18 cellular contexts compared by ENCODE assay signal in the genomic region with DNA sequence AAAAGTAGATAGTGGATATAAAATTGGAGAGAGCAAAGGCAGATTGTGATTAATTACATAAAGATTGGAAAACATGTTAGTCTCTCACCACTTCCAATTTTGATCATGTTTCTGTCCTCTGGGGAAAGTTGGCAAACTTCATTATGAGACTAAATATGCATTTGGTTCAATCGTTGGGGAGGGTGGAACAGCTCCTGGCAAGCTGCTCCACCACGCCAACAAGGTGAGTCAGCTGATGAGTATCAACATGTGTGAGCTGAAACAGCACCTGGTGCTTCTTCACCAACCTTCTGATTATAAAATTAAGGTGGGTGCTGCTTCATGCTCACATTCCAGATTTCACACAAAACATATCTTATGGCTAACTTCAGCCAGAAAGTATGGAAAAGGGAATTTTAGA.
DNase-seq lines count a peak whose midpoint lies in the region; ATAC-seq and TF ChIP-seq lines count a peak whose summit lies in the region.
"Had no signal": no experiment of that assay in that cellular context is flagged by ENCODE, and none has a peak within 500 bp of the region (broad histone marks: within the 10 kb centered on the region; RNA-seq: fewer than 3 reads in every experiment).

No MANE protein-coding gene starts in this region.

- intact Hi-C loops in PC-3 (cut with micrococcal nuclease) (no loop called here), adrenal gland (cut with DNase I) (no loop called here), Caco-2 (cut with micrococcal nuclease; ENCODE audit: unreplicated experiment) (no loop called here)

- H3K23ac ChIP-seq in trophoblast cell (ENCODE audit: low read length), result no peak overlapping the region

- no peaks in the 10 kb centered on the region for H3K36me3 Mint-ChIP-seq in Caco-2 (ENCODE audit: insufficient read depth, unreplicated experiment)
- H3K36me3 Mint-ChIP-seq: CD8-positive, alpha-beta memory T cell had no signal

- H3F3A ChIP-seq in PC-3 (ENCODE audit: low read length, unreplicated experiment), result no peaks in the 10 kb centered on the region

- no peak overlapping the region for H4K91ac ChIP-seq in trophoblast cell (ENCODE audit: low read depth, low read length)

- H3K27ac Mint-ChIP-seq in Caco-2 (ENCODE audit: unreplicated experiment), result no peak overlapping the region
- H3K27ac Mint-ChIP-seq: CD8-positive, alpha-beta memory T cell had no signal

- no peaks in the 10 kb centered on the region for H3K9me2 ChIP-seq in Karpas-422 (replicated peaks; ENCODE audit: insufficient read depth, low read length)
- H3K9me2 ChIP-seq in PC-3 (replicated peaks; ENCODE audit: low read length), result no peaks in the 10 kb centered on the region

- H2AFZ ChIP-seq in Karpas-422 (ENCODE audit: low read length) (peak overlapping the region; percentile 84), PC-3 (ENCODE audit: low read length) (no peak overlapping the region), trophoblast cell (ENCODE audit: insufficient read depth, low read length, poor library complexity) (no peak overlapping the region)
- H2AFZ ChIP-seq: PC-9 had no signal

- no peaks in the 10 kb centered on the region for H3K9me3 Mint-ChIP-seq in Caco-2 (ENCODE audit: unreplicated experiment)

- H2AK5ac ChIP-seq in trophoblast cell (ENCODE audit: low read length), result no peak overlapping the region

- no peaks in the 10 kb centered on the region for H3K4me1 Mint-ChIP-seq in Caco-2 (ENCODE audit: low read depth, unreplicated experiment)
- H3K4me1 Mint-ChIP-seq: CD8-positive, alpha-beta memory T cell had no signal

- BruUV-seq in PC-3 (replicated peaks; lab: Mats Ljungman, UMichigan) (no TSS peak), Caco-2 (replicated peaks; lab: Mats Ljungman, UMichigan) (no TSS peak)

- no peaks in the 10 kb centered on the region for H3K4me1 ChIP-seq in Karpas-422 (ENCODE audit: low read length)
- peaks cover 14% of the 10 kb centered on the region; the same call in 1 of the 2 replicates for H3K4me1 ChIP-seq in PC-3 (ENCODE audit: insufficient read depth, low read length)
- peaks cover 0 to 2% of the 10 kb centered on the region in 2 experiments for H3K4me1 ChIP-seq in trophoblast cell (ENCODE audit: control insufficient read depth in 1 of 2, insufficient read depth in 2 of 2, low read length in 2 of 2)
- no peaks in the 10 kb centered on the region for H3K4me1 ChIP-seq in adrenal gland (replicated peaks in 1 of 2)
- H3K4me1 ChIP-seq in Caco-2, result no peaks in the 10 kb centered on the region
- H3K4me1 ChIP-seq: BLaER1, HAP-1 had no signal

- H4K20me1 ChIP-seq in Karpas-422 (ENCODE audit: insufficient read depth, low read depth, low read length) (no peaks in the 10 kb centered on the region), PC-3 (ENCODE audit: low read length) (no peaks in the 10 kb centered on the region)
- H4K20me1 ChIP-seq: BLaER1 had no signal

- H3K27ac ChIP-seq in Karpas-422 (ENCODE audit: low read length), result no peak overlapping the region
- no peak overlapping the region for H3K27ac ChIP-seq in PC-3 (ENCODE audit: low read length)
- H3K27ac ChIP-seq in epithelial cell of prostate, result peak overlapping the region; percentile 73
- H3K27ac ChIP-seq in trophoblast cell (ENCODE audit: low read depth, low read length), result no peak overlapping the region
- no peak overlapping the region for H3K27ac ChIP-seq in adrenal gland
- H3K27ac ChIP-seq: BLaER1, PC-9, SK-N-MC had no signal

- H3K18ac ChIP-seq in trophoblast cell (ENCODE audit: low read length), result no peak overlapping the region

- H3K27me3 ChIP-seq in Karpas-422 (ENCODE audit: low read length) (no peaks in the 10 kb centered on the region), PC-3 (ENCODE audit: low read length) (no peaks in the 10 kb centered on the region), trophoblast cell (ENCODE audit: insufficient read depth, low read length) (no peaks in the 10 kb centered on the region), adrenal gland (no peaks in the 10 kb centered on the region), Caco-2 (replicated peaks; ENCODE audit: control insufficient read depth, insufficient read depth, low read length) (no peaks in the 10 kb centered on the region)
- H3K27me3 ChIP-seq: BLaER1 had no signal

- CTCF ChIA-PET in PC-3 (lab: Charles Lee), result no interaction called here
- CTCF ChIA-PET in Caco-2 (lab: Charles Lee), result no interaction called here

- no peak overlapping the region for H2BK120ac ChIP-seq in trophoblast cell (ENCODE audit: insufficient read depth, low read length, poor library complexity)

- no peak overlapping the region for H3K4me3 Mint-ChIP-seq in Caco-2 (ENCODE audit: unreplicated experiment)
- H3K4me3 Mint-ChIP-seq: CD8-positive, alpha-beta memory T cell had no signal

- TF ChIP-seq CTCF in PC-3 (conservative IDR thresholded peaks at IDR 0.05; ENCODE audit: low read depth, low read length) (no peak), adrenal gland (IDR thresholded peaks at IDR 0.05) (no peak), Caco-2 (IDR thresholded peaks at IDR 0.05; ENCODE audit: insufficient read depth in 1 of 2, low read depth in 1 of 2, low read length in 1 of 2, severe bottlenecking in 1 of 2, unreplicated experiment in 1 of 2) (no peak)

- whole genome bisulfite sequencing in trophoblast cell (ENCODE audit: extremely low coverage, insufficient coverage, insufficient read length), result no CpG with 5 or more reads among the region's 2 CpGs
- WGBS in adrenal gland, 4 donors, result 51 to 66% (median 58%) methylated on average over 2 of the region's 2 CpGs

- no peaks in the 10 kb centered on the region for H3K79me1 ChIP-seq in trophoblast cell (ENCODE audit: low read length)

- no peak overlapping the region for H2BK12ac ChIP-seq in trophoblast cell (ENCODE audit: low read length)

- H3K4ac ChIP-seq in trophoblast cell (ENCODE audit: low read depth, low read length), result no peak overlapping the region

- H3K9ac ChIP-seq in Karpas-422 (ENCODE audit: low read length) (no peak overlapping the region), PC-3 (ENCODE audit: low read length) (no peak overlapping the region), trophoblast cell (ENCODE audit: low read length) (no peak overlapping the region)
- H3K9ac ChIP-seq: BLaER1 had no signal

- no peak overlapping the region for H3K14ac ChIP-seq in trophoblast cell (ENCODE audit: low read length)

- no peak overlapping the region for H2BK5ac ChIP-seq in trophoblast cell (ENCODE audit: low read depth, low read length, poor library complexity)

- H3K9me3 ChIP-seq in Karpas-422 (ENCODE audit: low read length) (no peaks in the 10 kb centered on the region), PC-3 (ENCODE audit: low read length) (no peaks in the 10 kb centered on the region), trophoblast cell (ENCODE audit: insufficient read depth, low read depth, low read length) (no peaks in the 10 kb centered on the region), adrenal gland (replicated peaks in 1 of 3) (no peaks in the 10 kb centered on the region), Caco-2 (no peaks in the 10 kb centered on the region)
- H3K9me3 ChIP-seq: BLaER1, HAP-1 had no signal

- DNase-seq in Karpas-422 (no peak), PC-3 (peak; percentile 60), epithelial cell of prostate (ENCODE audit: low read depth, low spot score) (peak; percentile 66), trophoblast cell (peak; percentile 32 to 53), adrenal gland (no peak), Caco-2 (no peak)
- DNase-seq: CD8-positive, alpha-beta memory T cell; Kasumi-1; MV-4-11; NCI-H1436; NCI-H2029 treated with DMSO at 0.1 percent for 48 hours; NCI-H526 had no signal

- H3K4me2 ChIP-seq in Karpas-422 (ENCODE audit: low read depth, low read length, poor library complexity, severe bottlenecking) (no peak overlapping the region), PC-3 (ENCODE audit: low read length) (0 out of 2 replicates have a peak overlapping the region, but pooled peaks have one; percentile 20), trophoblast cell (ENCODE audit: low read length) (no peak overlapping the region)
- H3K4me2 ChIP-seq: BLaER1, PC-9 had no signal

- ATAC-seq in PC-3, result peak; percentile 54
- ATAC-seq in GM18517 (IDR thresholded peaks at IDR 0.05; ENCODE audit: unreplicated experiment), result no peak
- ATAC-seq: Right ventricle myocardium inferior had no signal

- no peaks in the 10 kb centered on the region for H3K79me2 ChIP-seq in Karpas-422 (ENCODE audit: low read length)
- no peaks in the 10 kb centered on the region for H3K79me2 ChIP-seq in PC-3 (ENCODE audit: low read length)
- H3K79me2 ChIP-seq in trophoblast cell (ENCODE audit: control insufficient read depth, insufficient read depth, low read length, poor library complexity), result no peaks in the 10 kb centered on the region

- no peak overlapping the region for H3K4me3 ChIP-seq in Karpas-422 (ENCODE audit: low read length)
- no peak overlapping the region for H3K4me3 ChIP-seq in PC-3 (ENCODE audit: low read length)
- H3K4me3 ChIP-seq in trophoblast cell (ENCODE audit: low read depth, low read length), result no peak overlapping the region
- H3K4me3 ChIP-seq in adrenal gland, result no peak overlapping the region
- no peak overlapping the region for H3K4me3 ChIP-seq in Caco-2 (ENCODE audit: low read depth, low read length)
- H3K4me3 ChIP-seq: BLaER1, HAP-1, PC-9, SK-N-MC had no signal

- H3K36me3 ChIP-seq in Karpas-422 (ENCODE audit: insufficient read depth, low read length), result no peaks in the 10 kb centered on the region
- H3K36me3 ChIP-seq in PC-3 (ENCODE audit: low read depth, low read length), result no peaks in the 10 kb centered on the region
- no peaks in the 10 kb centered on the region for H3K36me3 ChIP-seq in trophoblast cell (ENCODE audit: control insufficient read depth in 1 of 2, insufficient read depth in 2 of 2, low read length in 2 of 2)
- H3K36me3 ChIP-seq in adrenal gland (replicated peaks in 1 of 2), result no peaks in the 10 kb centered on the region
- no peaks in the 10 kb centered on the region for H3K36me3 ChIP-seq in Caco-2 (ENCODE audit: control insufficient read depth, insufficient read depth, low read length)
- H3K36me3 ChIP-seq: BLaER1, HAP-1 had no signal

- POLR2A ChIA-PET in PC-3 (lab: Charles Lee; ENCODE audit: unreplicated experiment), result interaction anchor here (0.6 kb wide), 1 partner anchor 18 kb away, joined by 3 read pairs; no protein-coding TSS in a partner anchor
- POLR2A ChIA-PET in Caco-2 (lab: Charles Lee), result no interaction called here

- no peak overlapping the region for H4K12ac ChIP-seq in trophoblast cell (ENCODE audit: low read depth, low read length)

- no peaks in the 10 kb centered on the region for H3K27me3 Mint-ChIP-seq in Caco-2 (ENCODE audit: insufficient read depth, unreplicated experiment)
- H3K27me3 Mint-ChIP-seq: CD8-positive, alpha-beta memory T cell had no signal

- TF ChIP-seq POLR2A in adrenal gland (IDR thresholded peaks at IDR 0.05), result no peak

- H4K8ac ChIP-seq in trophoblast cell (ENCODE audit: low read depth, low read length), result no peak overlapping the region

Comparison
In these comparisons a context has a peak if more than half of its experiments do, and no peak if none do; other contexts are left out.
1. DNase-seq: peak in PC-3 (single experiment), epithelial cell of prostate (single experiment) and trophoblast cell (2 of 2); none in Karpas-422 (single experiment), adrenal gland (0 of 7) and Caco-2 (0 of 2).